Comparison of ENCODE assay signal across 8 cellular contexts in the genomic region with DNA sequence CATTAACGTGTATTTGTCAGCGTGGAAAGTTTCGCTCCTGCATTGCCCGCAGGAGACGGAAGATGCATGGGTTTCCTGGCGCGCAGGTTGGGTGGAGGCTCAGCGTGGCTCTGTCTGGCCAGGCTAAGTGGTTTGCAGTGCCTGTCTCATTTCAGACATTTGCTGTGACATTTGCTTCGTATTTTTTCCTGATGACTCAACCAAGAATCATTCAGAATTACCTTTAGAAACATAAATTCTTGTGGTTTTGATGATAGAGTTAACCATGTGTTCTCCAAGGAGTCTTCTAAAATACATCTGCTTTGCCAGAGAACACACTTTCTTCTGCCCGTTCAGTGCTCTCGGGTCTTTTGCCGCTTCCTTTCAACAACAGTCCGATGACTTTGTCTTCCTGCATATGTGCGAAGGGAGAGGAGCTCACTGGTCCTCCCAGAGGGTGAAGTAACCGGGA.
DNase-seq lines count a peak whose midpoint lies in the region; ATAC-seq and FAIRE-seq lines count a peak whose summit lies in the region.

No MANE protein-coding gene starts in this region.

- no peaks in the 10 kb centered on the region for H3K27me3 Mint-ChIP-seq in activated T-cell treated with anti-CD3 and anti-CD28 coated beads, Interleukin-2, amount 50 U/mL, for 4 hours (ENCODE audit: low read depth)

- H3K9me3 Mint-ChIP-seq in activated T-cell treated with anti-CD3 and anti-CD28 coated beads, Interleukin-2, amount 50 U/mL, for 4 hours, result no peaks in the 10 kb centered on the region

- peaks cover 23% of the 10 kb centered on the region for H3K36me3 Mint-ChIP-seq in activated T-cell treated with anti-CD3 and anti-CD28 coated beads, Interleukin-2, amount 50 U/mL, for 4 hours (ENCODE audit: insufficient read depth)

- DNase-seq in ACHN (peak; percentile 85), NCI-H526 treated with DMSO at 0.1 percent for 48 hours (lab: John Stamatoyannopoulos, UW) (peak; percentile 27), kidney glomerular epithelial cell (lab: John Stamatoyannopoulos, UW) (peak; percentile 80), urothelium cell line (ENCODE audit: low spot score) (peak; percentile 91), SKM-1 treated with dmso at 0.1 percent for 144 hours (lab: John Stamatoyannopoulos, UW; ENCODE audit: unreplicated experiment) (no peak)
- peak; percentile 75 for DNase-seq in activated T-cell treated with anti-CD3 and anti-CD28 coated beads, Interleukin-2, amount 50 U/mL, for 4 hours

- H3K4me1 Mint-ChIP-seq in activated T-cell treated with anti-CD3 and anti-CD28 coated beads, Interleukin-2, amount 50 U/mL, for 4 hours (ENCODE audit: low read depth), result peaks cover 82% of the 10 kb centered on the region

- in situ Hi-C loops in ACHN (cut with HindIII; ENCODE audit: low pct_ligation_motif_present, low pct_unique_long_range_greater_than_20kb, low sequenced_read_pairs), result no loop called here

- H3K4me3 Mint-ChIP-seq in activated T-cell treated with anti-CD3 and anti-CD28 coated beads, Interleukin-2, amount 50 U/mL, for 4 hours, result peak overlapping the region; percentile 71

- ATAC-seq in activated T-cell treated with anti-CD3 and anti-CD28 coated beads, Interleukin-2, amount 50 U/mL, for 4 hours, result peak; percentile 91 to 92
- ATAC-seq in HG03354 (IDR thresholded peaks at IDR 0.05; ENCODE audit: poor library complexity, severe bottlenecking, unreplicated experiment) (no peak), GM19397 (IDR thresholded peaks at IDR 0.05; ENCODE audit: unreplicated experiment) (no peak)

- no peak for FAIRE-seq in urothelium cell line (lab: Jason Lieb, UNC)

Comparison
In these comparisons a context has a peak if more than half of its experiments do, and no peak if none do; other contexts are left out.
1. ATAC-seq: peak in activated T-cell treated with anti-CD3 and anti-CD28 coated beads, Interleukin-2, amount 50 U/mL, for 4 hours (2 of 2); none in HG03354 (single experiment) and GM19397 (single experiment).